Comparison of ENCODE assay signal across 8 cellular contexts in genomic region chr10:72334196-72334831, GRCh38. TPM values are rescaled to one million over a fixed set of nuclear protein-coding genes. Genes with fewer than 3 reads are reported as not detected.
A peak's percentile ranks its signal among the peaks of the same experiment; 100 is the strongest.
DNase-seq lines count a peak whose midpoint lies in the region; ATAC-seq and TF ChIP-seq lines count a peak whose summit lies in the region.

No MANE protein-coding gene starts in this region.

- H3K27me3 ChIP-seq in body of pancreas: no peaks in the 10 kb centered on the region
- H3K27me3 ChIP-seq in thymus (ENCODE audit: control insufficient read depth, insufficient read depth): no peaks in the 10 kb centered on the region

- peak overlapping the region; percentile 89 for H3K27ac Mint-ChIP-seq in memory B cell

- intact Hi-C loops in body of pancreas (cut with DNase I): no loop called here

- peaks cover 4% of the 10 kb centered on the region for H3K36me3 Mint-ChIP-seq in memory B cell

- WGBS in body of pancreas, 2 donors: 56 to 63% methylated on average over 18 of the region's 18 CpGs
- WGBS in thymus: 43% methylated on average over 18 of the region's 18 CpGs

- H3K4me1 Mint-ChIP-seq in memory B cell: peaks cover 44% of the 10 kb centered on the region

- H3K4me3 Mint-ChIP-seq in memory B cell: peak overlapping the region; percentile 56

- H3K9me3 ChIP-seq in body of pancreas (no peaks in the 10 kb centered on the region), thymus (ENCODE audit: control insufficient read depth) (no peaks in the 10 kb centered on the region)

- ATAC-seq in body of pancreas (no peak), memory B cell (ENCODE audit: low read depth) (peak; percentile 2), GM21381 (IDR thresholded peaks at IDR 0.05; ENCODE audit: unreplicated experiment) (no peak)

- peaks cover 83% of the 10 kb centered on the region for H3K4me1 ChIP-seq in body of pancreas
- H3K4me1 ChIP-seq in thymus (ENCODE audit: control insufficient read depth, insufficient read depth, low read length): peaks cover 62% of the 10 kb centered on the region

- H3K4me3 ChIP-seq in body of pancreas (no peak overlapping the region), thymus (ENCODE audit: low read length) (peak overlapping the region; percentile 45)

- no peaks in the 10 kb centered on the region for H3K36me3 ChIP-seq in body of pancreas (replicated peaks in 1 of 2; ENCODE audit: insufficient read depth in 1 of 2, low read depth in 2 of 2)
- peaks cover 12% of the 10 kb centered on the region for H3K36me3 ChIP-seq in thymus (ENCODE audit: control insufficient read depth, insufficient read depth)

- no peaks in the 10 kb centered on the region for H3K27me3 Mint-ChIP-seq in memory B cell

- TF ChIP-seq POLR2A in body of pancreas (IDR thresholded peaks at IDR 0.05): no peak

- DNase-seq in NCI-H82 (lab: John Stamatoyannopoulos, UW): peak; percentile 58
- DNase-seq in NCI-H82 treated with DMSO at 0.1 percent for 48 hours (lab: John Stamatoyannopoulos, UW; ENCODE audit: unreplicated experiment): no peak
- DNase-seq in NCI-H2171 (lab: John Stamatoyannopoulos, UW): peak; percentile 76
- DNase-seq in body of pancreas: peak; percentile 63 to 69 (median 65)
- DNase-seq in memory B cell (ENCODE audit: low spot score in 2 of 2): no peak
- DNase-seq in kidney tubule cell (ENCODE audit: low spot score): no peak

- TF ChIP-seq CTCF in body of pancreas (IDR thresholded peaks at IDR 0.05): no peak

- H3K27ac ChIP-seq in body of pancreas: peak overlapping the region; percentile 87 to 99 (median 96)
- peak overlapping the region; percentile 93 for H3K27ac ChIP-seq in thymus (ENCODE audit: low read depth)

- no peaks in the 10 kb centered on the region for H3K9me3 Mint-ChIP-seq in memory B cell

RNA-seq across cellular contexts. Expression of gene DNAJB12, which starts 20.4 kb away (rescaled TPM):
- total RNA-seq in body of pancreas: 10 to 100 TPM; 19.2 to 24.1 TPM
- polyA plus RNA-seq in thymus: 14.6 TPM

Comparison
In these comparisons a context has a peak if more than half of its experiments do, and no peak if none do; other contexts are left out.
1. DNase-seq: peak in NCI-H82 (single experiment), NCI-H2171 (single experiment) and body of pancreas (4 of 4); none in NCI-H82 treated with DMSO at 0.1 percent for 48 hours (single experiment), memory B cell (0 of 2) and kidney tubule cell (single experiment).